ENCODE assay signal across 1 cellular context in the genomic region with DNA sequence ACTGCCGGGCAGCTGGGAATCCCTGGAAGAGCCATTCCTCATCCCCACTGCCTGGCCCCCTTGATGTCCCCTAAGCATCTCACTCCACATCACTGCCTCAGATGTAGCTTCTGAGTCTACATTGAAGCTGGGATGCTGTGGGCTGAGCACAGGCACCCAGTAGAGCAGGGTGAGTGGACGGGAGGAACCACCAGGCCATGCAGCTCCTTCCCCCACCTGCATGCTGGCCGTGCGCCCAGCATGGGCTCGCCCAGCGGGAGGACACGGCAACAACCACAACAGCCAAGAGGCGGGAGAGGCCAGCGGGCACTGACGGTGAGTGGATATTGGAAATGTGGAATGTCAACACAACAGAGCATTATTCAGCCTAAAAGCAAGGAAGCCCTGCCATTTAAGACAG.
TF ChIP-seq lines count a peak whose summit lies in the region.

No MANE protein-coding gene starts in this region.

TF ChIP-seq in H1, 55 proteins besides CTCF, POLR2A, EP300 and RAD21:
- TF ChIP-seq RXRA (IDR thresholded peaks at IDR 0.05; ENCODE audit: insufficient read depth, low read depth, low read length) (no peak), FOSL1 (IDR thresholded peaks at IDR 0.05; ENCODE audit: insufficient read depth, low read depth, low read length) (no peak), SP2 (IDR thresholded peaks at IDR 0.05; ENCODE audit: low read length) (no peak), NRF1 (IDR thresholded peaks at IDR 0.05; ENCODE audit: low read depth, low read length) (no peak), SIRT6 (IDR thresholded peaks at IDR 0.05; ENCODE audit: low read length) (no peak), KDM1A (IDR thresholded peaks at IDR 0.05; ENCODE audit: borderline replicate concordance, low read length) (no peak), GTF2F1 (IDR thresholded peaks at IDR 0.05; ENCODE audit: borderline replicate concordance, low read depth, low read length) (no peak), BACH1 (IDR thresholded peaks at IDR 0.05; ENCODE audit: low read length) (no peak), CHD2 (IDR thresholded peaks at IDR 0.05; ENCODE audit: low read length) (no peak), BCL11A (IDR thresholded peaks at IDR 0.05; ENCODE audit: low read depth in 2 of 2, low read length in 2 of 2) (no peak), CEBPB (IDR thresholded peaks at IDR 0.05; ENCODE audit: low read depth, low read length) (no peak), MAFK (IDR thresholded peaks at IDR 0.05; ENCODE audit: low read depth, low read length) (no peak), YY1 (IDR thresholded peaks at IDR 0.05; ENCODE audit: low read depth, low read length) (no peak), SAP30 (IDR thresholded peaks at IDR 0.05; ENCODE audit: insufficient read depth, insufficient replicate concordance, low read length) (no peak), ZNF274 (IDR thresholded peaks at IDR 0.05; ENCODE audit: borderline replicate concordance, extremely low read depth, low read length) (no peak), SP4 (IDR thresholded peaks at IDR 0.05; ENCODE audit: low read length) (no peak), SIX5 (IDR thresholded peaks at IDR 0.05; ENCODE audit: low read depth, low read length) (no peak)
- TF ChIP-seq, protein P1, sequence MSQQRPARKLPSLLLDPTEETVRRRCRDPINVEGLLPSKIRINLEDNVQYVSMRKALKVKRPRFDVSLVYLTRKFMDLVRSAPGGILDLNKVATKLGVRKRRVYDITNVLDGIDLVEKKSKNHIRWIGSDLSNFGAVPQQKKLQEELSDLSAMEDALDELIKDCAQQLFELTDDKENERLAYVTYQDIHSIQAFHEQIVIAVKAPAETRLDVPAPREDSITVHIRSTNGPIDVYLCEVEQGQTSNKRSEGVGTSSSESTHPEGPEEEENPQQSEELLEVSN (IDR thresholded peaks at IDR 0.05), result no peak
